8 cellular contexts compared by ENCODE assay signal in the genomic region with DNA sequence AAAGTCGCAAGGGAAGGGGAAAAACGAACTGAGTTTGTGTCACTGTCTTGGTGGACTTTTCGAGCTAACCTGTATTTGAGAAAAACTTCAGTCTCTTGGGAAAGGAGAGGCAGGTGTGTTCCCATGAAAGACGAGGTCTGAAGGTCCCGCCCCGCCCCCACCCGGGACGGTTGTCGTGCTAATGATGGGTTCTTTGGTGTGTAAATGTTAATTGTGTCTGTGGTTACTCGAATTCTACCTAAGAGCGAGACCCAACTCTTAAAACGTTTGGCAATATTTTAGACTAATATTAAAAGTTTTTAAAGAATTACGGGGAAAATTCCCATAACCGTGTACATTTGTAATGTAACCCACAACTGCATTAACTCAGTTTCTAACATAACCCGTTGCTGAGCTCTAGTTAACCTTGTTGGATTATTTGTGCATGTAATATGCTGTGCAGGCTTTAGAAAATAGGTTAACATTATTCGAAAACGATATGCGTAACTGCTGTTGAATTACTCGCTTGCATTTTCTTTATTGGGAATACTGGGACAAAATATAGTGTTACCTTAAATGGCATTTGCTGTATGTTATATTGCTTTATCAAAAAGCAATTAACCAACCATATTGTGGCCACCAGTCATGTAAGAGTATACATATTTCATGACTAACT. TPM values are rescaled to one million over a fixed set of nuclear protein-coding genes. Genes with fewer than 3 reads are reported as not detected.
DNase-seq lines count a peak whose midpoint lies in the region; ATAC-seq and TF ChIP-seq lines count a peak whose summit lies in the region.

No MANE protein-coding gene starts in this region.

- H3K9ac ChIP-seq in colonic mucosa (ENCODE audit: low read depth in 2 of 2, low read length in 2 of 2): peak overlapping the region; percentile 73 to 82

- no peaks in the 10 kb centered on the region for H3K27me3 ChIP-seq in colonic mucosa

- ATAC-seq in mucosa of descending colon (peak; percentile 22), GM18909 (IDR thresholded peaks at IDR 0.05; ENCODE audit: poor library complexity, unreplicated experiment) (no peak)

- intact Hi-C loops in colonic mucosa (cut with DNase I) (no loop called here), mucosa of descending colon (cut with DNase I, micrococcal nuclease) (no loop called here)

- in situ Hi-C loops in ACHN (cut with HindIII; ENCODE audit: low pct_ligation_motif_present, low pct_unique_long_range_greater_than_20kb, low sequenced_read_pairs): no loop called here

- TF ChIP-seq CTCF in colonic mucosa (IDR thresholded peaks at IDR 0.05): no peak
- no peak for TF ChIP-seq CTCF in mucosa of descending colon (IDR thresholded peaks at IDR 0.05)

- H3K36me3 ChIP-seq in colonic mucosa: no peaks in the 10 kb centered on the region
- no peaks in the 10 kb centered on the region for H3K36me3 ChIP-seq in mucosa of descending colon (ENCODE audit: low read depth)
- no peaks in the 10 kb centered on the region for H3K36me3 ChIP-seq in urinary bladder (ENCODE audit: insufficient read depth)

- DNase-seq in NCI-H2227 (lab: John Stamatoyannopoulos, UW; ENCODE audit: unreplicated experiment): peak; percentile 45
- no peak for DNase-seq in NCI-H2227 treated with DMSO at 0.1 percent for 48 hours (lab: John Stamatoyannopoulos, UW)
- DNase-seq in NCI-H510A (lab: John Stamatoyannopoulos, UW): peak; percentile 29
- peak; percentile 70 for DNase-seq in colonic mucosa
- DNase-seq in mucosa of descending colon: peak in 2 of 3 donors; percentile 58 to 70
- DNase-seq in ACHN: no peak

- H3K9me3 ChIP-seq in colonic mucosa (no peaks in the 10 kb centered on the region), mucosa of descending colon (no peaks in the 10 kb centered on the region)

- H3K4me1 ChIP-seq in colonic mucosa (no peaks in the 10 kb centered on the region), mucosa of descending colon (ENCODE audit: low read depth) (no peaks in the 10 kb centered on the region), urinary bladder (ENCODE audit: insufficient read depth) (peaks cover 2% of the 10 kb centered on the region)

- H3K4me3 ChIP-seq in colonic mucosa: peak overlapping the region; percentile 85
- peak overlapping the region; percentile 93 for H3K4me3 ChIP-seq in mucosa of descending colon
- H3K4me3 ChIP-seq in urinary bladder (ENCODE audit: low read depth, low read length): peak overlapping the region; percentile 93

- H3K27ac ChIP-seq in colonic mucosa (peak overlapping the region; percentile 83), urinary bladder (ENCODE audit: low read depth) (no peak overlapping the region)

- 19% methylated on average over 19 of the region's 19 CpGs for WGBS in urinary bladder

RNA-seq across cellular contexts. Expression of gene EPB41L5, which starts 0.8 kb away (rescaled TPM):
- 10 to 100 TPM; 21.6 to 36.0 TPM for total RNA-seq in colonic mucosa
- total RNA-seq in mucosa of descending colon: 10 to 100 TPM; 22.6 to 36.7 (median 27.8) TPM
- 48.3 TPM for total RNA-seq in urinary bladder
- 10.3 TPM for polyA plus RNA-seq in urinary bladder

Comparison
In these comparisons a context has a peak if more than half of its experiments do, and no peak if none do; other contexts are left out.
1. DNase-seq: peak in NCI-H2227 (single experiment), NCI-H510A (single experiment), colonic mucosa (single experiment) and mucosa of descending colon (2 of 3); none in NCI-H2227 treated with DMSO at 0.1 percent for 48 hours (single experiment) and ACHN (single experiment).
2. Peak in every context shown above with its lines, with median percentiles within 50 percentile points of each other: H3K4me3 ChIP-seq.